In the genomic region with DNA sequence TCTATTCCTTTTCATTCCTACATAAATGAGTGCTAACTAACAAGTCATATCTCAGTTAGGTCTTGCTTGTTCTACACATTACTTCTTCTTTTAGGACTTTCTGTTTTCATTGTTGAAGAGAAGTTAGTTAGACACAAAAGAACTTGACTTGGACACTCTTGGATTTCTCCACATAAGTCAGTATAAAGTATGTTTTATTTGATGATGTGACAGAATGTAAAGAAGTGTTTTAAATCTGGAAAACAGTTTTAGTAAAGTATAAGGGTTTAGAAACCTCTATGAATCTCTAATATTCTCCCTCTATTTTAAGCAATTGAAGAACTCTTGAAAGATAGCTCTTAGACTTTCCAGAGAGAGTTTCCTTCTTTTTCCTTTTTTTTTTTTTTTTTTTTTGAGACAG, we compare ENCODE assay signal across 11 cellular contexts.
"Had no signal": no experiment of that assay in that cellular context is flagged by ENCODE, and none has a peak within 500 bp of the region (broad histone marks: within the 10 kb centered on the region; RNA-seq: fewer than 3 reads in every experiment).

No MANE protein-coding gene starts in this region.

- ATAC-seq: GM23338, HCT116 had no signal

- H3K4me2 ChIP-seq: GM23338 had no signal

- FAIRE-seq: H1, H54 had no signal

- H3K27ac ChIP-seq: GM23248 had no signal

- H3K4me3 ChIP-seq: GM23248, GM23338, HAP-1 had no signal

- H3K9me3 ChIP-seq: HAP-1 had no signal

- DNase-seq: GM23248, GOT3, H7, H9, HCEC 1CT, HFFc6 had no signal

- H3K4me1 ChIP-seq: HAP-1 had no signal

- H3K36me3 ChIP-seq: HAP-1 had no signal

- H3K9ac ChIP-seq: GM23248 had no signal

- H2AFZ ChIP-seq: GM23248, GM23338 had no signal
